In the genomic region with DNA sequence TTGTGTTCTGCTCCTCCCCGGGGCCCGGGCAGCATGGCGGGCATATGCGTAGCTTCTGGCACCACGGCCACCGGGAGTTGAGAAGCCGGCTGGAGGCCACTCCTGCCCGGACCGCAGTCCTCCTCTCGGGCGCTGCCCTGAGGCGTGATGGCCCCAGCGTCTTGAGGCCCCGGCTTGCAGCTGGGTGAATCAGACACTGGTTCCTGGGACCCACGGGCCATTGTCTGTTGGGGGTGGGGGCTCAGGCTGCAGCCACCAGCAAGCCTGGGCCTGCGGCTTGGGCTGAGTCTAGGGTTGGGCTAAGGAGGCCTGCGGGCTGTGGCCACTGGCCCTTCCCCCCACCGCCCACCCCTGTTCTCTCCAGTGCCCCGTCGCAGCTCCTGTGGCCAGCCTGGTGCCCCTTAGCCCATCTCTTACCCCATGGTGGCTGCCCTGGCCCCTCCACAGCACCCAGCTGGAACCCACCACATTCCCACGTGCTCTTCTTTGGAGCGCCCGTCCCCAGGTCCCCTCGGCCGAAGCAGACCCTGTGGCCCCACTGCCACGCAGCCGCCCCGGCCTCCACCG, we compare ENCODE assay signal across 1 cellular context.
TF ChIP-seq lines count a peak whose summit lies in the region.

No MANE protein-coding gene starts in this region.

TF ChIP-seq in K562, 482 proteins besides CTCF, POLR2A, EP300 and RAD21:
- TF ChIP-seq RBM22 (IDR thresholded peaks at IDR 0.05; ENCODE audit: low read depth, low read length, poor library complexity, severe bottlenecking) = peak; percentile 44
- no peak for TF ChIP-seq SMARCA4 (IDR thresholded peaks at IDR 0.05)
- TF ChIP-seq, protein P1, sequence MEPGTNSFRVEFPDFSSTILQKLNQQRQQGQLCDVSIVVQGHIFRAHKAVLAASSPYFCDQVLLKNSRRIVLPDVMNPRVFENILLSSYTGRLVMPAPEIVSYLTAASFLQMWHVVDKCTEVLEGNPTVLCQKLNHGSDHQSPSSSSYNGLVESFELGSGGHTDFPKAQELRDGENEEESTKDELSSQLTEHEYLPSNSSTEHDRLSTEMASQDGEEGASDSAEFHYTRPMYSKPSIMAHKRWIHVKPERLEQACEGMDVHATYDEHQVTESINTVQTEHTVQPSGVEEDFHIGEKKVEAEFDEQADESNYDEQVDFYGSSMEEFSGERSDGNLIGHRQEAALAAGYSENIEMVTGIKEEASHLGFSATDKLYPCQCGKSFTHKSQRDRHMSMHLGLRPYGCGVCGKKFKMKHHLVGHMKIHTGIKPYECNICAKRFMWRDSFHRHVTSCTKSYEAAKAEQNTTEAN (CRISPR knock-in tag; IDR thresholded peaks at IDR 0.05) = no peak
- TF ChIP-seq POLR2G (IDR thresholded peaks at IDR 0.05; ENCODE audit: low read depth, low read length) = peak; percentile 57
- no peak for TF ChIP-seq PATZ1 (CRISPR knock-in tag; IDR thresholded peaks at IDR 0.05; ENCODE audit: borderline replicate concordance)
TF ChIP-seq in K562: peak in this region for 2.
